Comparison of ENCODE assay signal across 23 cellular contexts in the genomic region with DNA sequence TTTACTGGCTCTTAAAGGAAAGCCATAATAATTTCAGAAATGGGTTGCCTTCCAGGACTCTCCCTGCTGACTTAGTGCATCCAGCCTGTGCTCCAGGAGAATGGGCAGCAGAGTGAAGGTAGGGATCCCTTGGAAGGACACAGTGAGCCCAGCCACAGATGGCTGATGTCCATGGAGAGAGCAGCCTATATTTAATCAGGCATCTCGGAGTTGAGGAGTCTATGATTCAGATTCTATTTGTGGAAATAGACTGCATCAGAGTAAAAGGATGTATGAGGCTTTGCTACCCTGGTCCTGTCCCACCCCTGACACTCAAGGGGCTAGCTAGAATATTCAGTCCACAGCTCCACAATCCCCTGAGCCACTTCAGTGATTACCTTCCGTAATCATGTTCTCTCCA. TPM values are rescaled to one million over a fixed set of nuclear protein-coding genes. Genes with fewer than 3 reads are reported as not detected.
A peak's percentile ranks its signal among the peaks of the same experiment; 100 is the strongest.
DNase-seq lines count a peak whose midpoint lies in the region; ATAC-seq and TF ChIP-seq lines count a peak whose summit lies in the region.
"Had no signal": no experiment of that assay in that cellular context is flagged by ENCODE, and none has a peak within 500 bp of the region (broad histone marks: within the 10 kb centered on the region; RNA-seq: fewer than 3 reads in every experiment).

No MANE protein-coding gene starts in this region.

- H2AFZ ChIP-seq in neural progenitor cell (replicated peaks): no peak overlapping the region
- H2AFZ ChIP-seq: PC-9 had no signal

- in situ Hi-C loops in GM13977 (cut with MboI; ENCODE audit: low pct_unique_long_range_greater_than_20kb, low sequenced_read_pairs, unreplicated experiment): no loop called here

- intact Hi-C loops in left ventricle myocardium superior (cut with micrococcal nuclease): no loop called here

- no peaks in the 10 kb centered on the region for H3K36me3 Mint-ChIP-seq in neural progenitor cell

- no peak overlapping the region for H3K4me2 ChIP-seq in neural progenitor cell
- H3K4me2 ChIP-seq: A549; BLaER1 treated with 17β-estradiol and CSF1 and Interleukin-3, amounts not matched to agents 10 nM and 100 nM; PC-9 had no signal

- no peaks in the 10 kb centered on the region for H3K79me2 ChIP-seq in neural progenitor cell (ENCODE audit: low read depth)

- TF ChIP-seq CTCF in neural progenitor cell (IDR thresholded peaks at IDR 0.05) (no peak), GM13977 (IDR thresholded peaks at IDR 0.05; ENCODE audit: extremely low read depth, insufficient read depth, missing control alignments) (no peak)

- H3K4me1 ChIP-seq in SJCRH30: peaks cover 46% of the 10 kb centered on the region
- peaks cover 31% of the 10 kb centered on the region for H3K4me1 ChIP-seq in neural progenitor cell

- DNase-seq in SJCRH30 (no peak), left ventricle myocardium superior (peak; percentile 31), neural progenitor cell (ENCODE audit: low spot score) (no peak), superior temporal gyrus (ENCODE audit: extremely low spot score) (peak; percentile 22), GM13977 (ENCODE audit: low spot score) (no peak), HUDEP-2 (lab: John Stamatoyannopoulos, UW; ENCODE audit: unreplicated experiment in 76 of 76) (no peak)
- DNase-seq: AML-193; CD4-positive, alpha-beta T cell; DMS53; HCEC 1CT; NCI-H1048; NCI-H1417 treated with DMSO at 0.1 percent for 48 hours; NCI-H1694 treated with DMSO at 0.1 percent for 48 hours; NCI-H2081; NCI-H2227 treated with DMSO at 0.1 percent for 48 hours; NCI-H526 treated with DMSO at 0.1 percent for 48 hours; PC-9; SHP77 had no signal

- H3K9me3 ChIP-seq in SJCRH30 (replicated peaks) (no peaks in the 10 kb centered on the region), neural progenitor cell (ENCODE audit: low read depth) (no peaks in the 10 kb centered on the region)
- H3K9me3 ChIP-seq: A549; BLaER1 treated with 17β-estradiol and CSF1 and Interleukin-3, amounts not matched to agents 10 nM and 100 nM had no signal

- H3K9ac ChIP-seq in neural progenitor cell: no peak overlapping the region
- H3K9ac ChIP-seq: BLaER1 treated with 17β-estradiol and CSF1 and Interleukin-3, amounts not matched to agents 10 nM and 100 nM had no signal

- H3K27ac Mint-ChIP-seq in neural progenitor cell: peak overlapping the region; percentile 72
- H3K27ac Mint-ChIP-seq: CD4-positive, alpha-beta T cell had no signal

- H3F3A ChIP-seq in neural progenitor cell (ENCODE audit: low read depth): peaks cover 16% of the 10 kb centered on the region

- peak overlapping the region; percentile 78 for H3K27ac ChIP-seq in SJCRH30
- no peak overlapping the region for H3K27ac ChIP-seq in neural progenitor cell
- H3K27ac ChIP-seq: A549; BLaER1 treated with 17β-estradiol and CSF1 and Interleukin-3, amounts not matched to agents 10 nM and 100 nM; HL-60; PC-9 had no signal

- H3K4me3 ChIP-seq in SJCRH30: no peak overlapping the region; the same call in 1 of the 2 replicates
- no peak overlapping the region for H3K4me3 ChIP-seq in neural progenitor cell
- H3K4me3 ChIP-seq: A549; BLaER1 treated with 17β-estradiol and CSF1 and Interleukin-3, amounts not matched to agents 10 nM and 100 nM; PC-9 had no signal

- H3K27me3 ChIP-seq in SJCRH30 (no peaks in the 10 kb centered on the region), neural progenitor cell (no peaks in the 10 kb centered on the region)
- H3K27me3 ChIP-seq: BLaER1 treated with 17β-estradiol and CSF1 and Interleukin-3, amounts not matched to agents 10 nM and 100 nM had no signal

- no peak overlapping the region for H3K4me3 Mint-ChIP-seq in neural progenitor cell
- H3K4me3 Mint-ChIP-seq: CD4-positive, alpha-beta T cell had no signal

- ATAC-seq in left ventricle myocardium superior: peak; percentile 97
- ATAC-seq in GM21526 (IDR thresholded peaks at IDR 0.05; ENCODE audit: low FRiP score, unreplicated experiment): no peak

- peaks cover 2% of the 10 kb centered on the region for H3K27me3 Mint-ChIP-seq in neural progenitor cell (ENCODE audit: insufficient read depth, low read depth)
- H3K27me3 Mint-ChIP-seq: CD4-positive, alpha-beta T cell had no signal

- H4K20me1 ChIP-seq in neural progenitor cell (ENCODE audit: low read depth): no peaks in the 10 kb centered on the region
- H4K20me1 ChIP-seq: BLaER1 treated with 17β-estradiol and CSF1 and Interleukin-3, amounts not matched to agents 10 nM and 100 nM had no signal

- no peaks in the 10 kb centered on the region for H3K9me3 Mint-ChIP-seq in neural progenitor cell
- H3K9me3 Mint-ChIP-seq: CD4-positive, alpha-beta T cell had no signal

- H3K36me3 ChIP-seq in SJCRH30 (no peaks in the 10 kb centered on the region), neural progenitor cell (no peaks in the 10 kb centered on the region)
- H3K36me3 ChIP-seq: BLaER1 treated with 17β-estradiol and CSF1 and Interleukin-3, amounts not matched to agents 10 nM and 100 nM had no signal

- H3K4me1 Mint-ChIP-seq in neural progenitor cell: peaks cover 74% of the 10 kb centered on the region

RNA-seq across cellular contexts. Expression of gene PBX1, which starts 43.8 kb away (rescaled TPM):
- 39.0 and 39.1 TPM in 2 replicates for total RNA-seq in SJCRH30 (2014; rRNA removed; shearing (Covaris generic))
- total RNA-seq in left ventricle myocardium superior: 69.6 TPM
- total RNA-seq in neural progenitor cell (ENCODE audit: low replicate concordance): 75.0 and 91.1 TPM in 2 replicates
- total RNA-seq: G401 had no signal

Comparison
In these comparisons a context has a peak if more than half of its experiments do, and no peak if none do; other contexts are left out.
1. DNase-seq: peak in left ventricle myocardium superior (single experiment) and superior temporal gyrus (single experiment); none in SJCRH30 (0 of 2), neural progenitor cell (single experiment), GM13977 (single experiment) and HUDEP-2 (0 of 76).